Comparison of ENCODE assay signal across 13 cellular contexts in the genomic region with DNA sequence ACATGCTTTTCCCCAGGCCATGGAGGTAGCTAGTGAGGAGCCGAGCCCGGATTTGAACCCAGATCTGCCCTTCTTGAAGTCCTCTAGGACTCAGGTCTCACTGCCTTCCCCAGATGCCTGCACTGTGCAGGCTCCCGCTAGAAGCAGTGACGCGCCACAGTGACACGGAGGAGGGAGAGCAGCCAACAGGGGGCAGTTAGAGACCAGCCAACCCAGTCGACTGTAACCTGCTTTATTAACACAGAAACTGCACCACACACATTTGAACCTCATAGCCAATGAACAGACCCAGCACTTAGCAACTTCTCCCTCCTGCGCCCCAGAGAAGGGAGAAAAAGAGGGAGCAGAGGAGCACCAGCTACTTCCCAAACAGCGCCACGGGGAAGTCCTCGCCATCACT. TPM values are rescaled to one million over a fixed set of nuclear protein-coding genes. Genes with fewer than 3 reads are reported as not detected.
DNase-seq lines count a peak whose midpoint lies in the region; ATAC-seq, FAIRE-seq and TF ChIP-seq lines count a peak whose summit lies in the region.
"Had no signal": no experiment of that assay in that cellular context is flagged by ENCODE, and none has a peak within 500 bp of the region (broad histone marks: within the 10 kb centered on the region; RNA-seq: fewer than 3 reads in every experiment).

No MANE protein-coding gene starts in this region.

- DNase-seq in D721Med (ENCODE audit: insufficient read length, low spot score): no peak
- DNase-seq in HCT116 (ENCODE audit: low read depth, low spot score): peak; percentile 21
- DNase-seq in WERI-Rb-1: peak; percentile 63
- peak; percentile 61 for DNase-seq in iPS-NIHi11 (ENCODE audit: low spot score)
- DNase-seq in DMS79 treated with DMSO at 0.1 percent for 48 hours (lab: John Stamatoyannopoulos, UW): no peak
- no peak for DNase-seq in MG63
- DNase-seq in stimulated activated naive CD8-positive, alpha-beta T cell treated with anti-CD3 and anti-CD28 coated beads, Interleukin-15, Interleukin-2, amounts not matched to agents 100 U/mL and 50 U/mL, for 24 hours: no peak
- DNase-seq: DMS153, mammary epithelial cell, NCI-H2107, T-helper 9 cell had no signal

- POLR2A ChIA-PET in HCT116 (lab: Charles Lee): no interaction called here

- TF ChIP-seq CTCF in D721Med (IDR thresholded peaks at IDR 0.05; ENCODE audit: insufficient read depth, missing control alignments) (peak; percentile 43), HCT116 (IDR thresholded peaks at IDR 0.05 in 2 of 3, conservative IDR thresholded peaks at IDR 0.05 in 1 of 3; ENCODE audit: borderline replicate concordance in 1 of 3, insufficient read depth in 1 of 3, low read depth in 2 of 3, low read length in 2 of 3) (peak; percentile 43 to 50 (median 49); a peak in 5 of 6 replicates), WERI-Rb-1 (IDR thresholded peaks at IDR 0.05; ENCODE audit: low read depth, low read length) (peak; percentile 58)

- H3K9ac ChIP-seq in HCT116 (ENCODE audit: low read length): no peak overlapping the region

- RAD21 ChIA-PET in HCT116 (lab: Charles Lee; ENCODE audit: low non-redundant PET in 1 of 2, low total read pairs in 2 of 2, uncharacterized antibody in 2 of 2, unreplicated experiment in 2 of 2): no interaction called here

- H3K36me3 ChIP-seq in HCT116 (ENCODE audit: control insufficient read depth in 1 of 2, insufficient read depth in 2 of 2, low read length in 2 of 2): no peaks in the 10 kb centered on the region
- H3K36me3 ChIP-seq in WERI-Rb-1: no peaks in the 10 kb centered on the region
- no peaks in the 10 kb centered on the region for H3K36me3 ChIP-seq in MG63

- TF ChIP-seq RAD21 in HCT116 (IDR thresholded peaks at IDR 0.05; ENCODE audit: low read depth): peak; percentile 65

- no peak for TF ChIP-seq POLR2A in HCT116 (IDR thresholded peaks at IDR 0.05; ENCODE audit: borderline replicate concordance, extremely low read depth, insufficient read depth, insufficient read length)

- no peak overlapping the region for H2AFZ ChIP-seq in HCT116 (ENCODE audit: low read depth, low read length, poor library complexity, severe bottlenecking)

- no peak for FAIRE-seq in D721Med (lab: Jason Lieb, UNC)

- ATAC-seq in HCT116 (peak; percentile 96), HG03565 (IDR thresholded peaks at IDR 0.05; ENCODE audit: unreplicated experiment) (no peak)
- no peak for ATAC-seq in stimulated activated naive CD8-positive, alpha-beta T cell treated with anti-CD3 and anti-CD28 coated beads, Interleukin-15, Interleukin-2, amounts not matched to agents 100 U/mL and 50 U/mL, for 24 hours

- BruUV-seq in HCT116 (replicated peaks; lab: Mats Ljungman, UMichigan): no TSS peak

- CTCF ChIA-PET in HCT116 (lab: Charles Lee): no interaction called here

- no peaks in the 10 kb centered on the region for H3K9me3 ChIP-seq in HCT116 (ENCODE audit: control insufficient read depth in 1 of 2, insufficient read depth in 1 of 2, low read depth in 1 of 2, low read length in 2 of 2)
- no peaks in the 10 kb centered on the region for H3K9me3 ChIP-seq in WERI-Rb-1 (ENCODE audit: severe bottlenecking)
- H3K9me3 ChIP-seq in MG63: no peaks in the 10 kb centered on the region

- H3K4me3 ChIP-seq in HCT116 (replicated peaks in 1 of 2; ENCODE audit: low read depth in 1 of 2, low read length in 2 of 2): no peak overlapping the region
- H3K4me3 ChIP-seq in WERI-Rb-1 (ENCODE audit: low read depth, low read length): no peak overlapping the region
- no peak overlapping the region for H3K4me3 ChIP-seq in MG63

- H3K4me1 ChIP-seq in HCT116 (ENCODE audit: control insufficient read depth in 1 of 2, insufficient read depth in 2 of 2, low read length in 2 of 2): no peaks in the 10 kb centered on the region

- H3K27me3 ChIP-seq in HCT116 (ENCODE audit: insufficient read depth, low read length): no peaks in the 10 kb centered on the region
- H3K27me3 ChIP-seq in WERI-Rb-1 (ENCODE audit: insufficient read depth, low read depth, severe bottlenecking): no peaks in the 10 kb centered on the region
- H3K27me3 ChIP-seq in MG63: no peaks in the 10 kb centered on the region

- H3K27ac ChIP-seq in HCT116 (ENCODE audit: low read depth, low read length) (no peak overlapping the region), WERI-Rb-1 (no peak overlapping the region)
- H3K27ac ChIP-seq: epithelial cell of prostate had no signal

- no peaks in the 10 kb centered on the region for H4K20me1 ChIP-seq in HCT116 (ENCODE audit: insufficient read depth)

- H3K79me2 ChIP-seq in HCT116 (ENCODE audit: insufficient read depth, low read length): no peaks in the 10 kb centered on the region

- H3K9me2 ChIP-seq in HCT116 (ENCODE audit: insufficient read depth): no peaks in the 10 kb centered on the region

- H3K4me2 ChIP-seq in HCT116 (ENCODE audit: low read length): no peak overlapping the region

- intact Hi-C loops in HCT116 (cut with micrococcal nuclease): loop anchor here (10.0 kb wide), 1 partner anchor 206 kb away; no protein-coding TSS in a partner anchor

TF ChIP-seq in HCT116, 20 proteins besides CTCF, POLR2A, EP300 and RAD21:
- TF ChIP-seq ZNF274 (IDR thresholded peaks at IDR 0.05; ENCODE audit: low read depth, low read length) (no peak), YY1 (IDR thresholded peaks at IDR 0.05; ENCODE audit: extremely low read depth, insufficient replicate concordance, low read depth, low read length) (no peak), JUND (IDR thresholded peaks at IDR 0.05) (no peak), EGR1 (IDR thresholded peaks at IDR 0.05; ENCODE audit: low read depth) (no peak), SIN3A (IDR thresholded peaks at IDR 0.05; ENCODE audit: low read depth) (no peak), SRF (IDR thresholded peaks at IDR 0.05; ENCODE audit: low read depth) (no peak), EZH2phosphoT487 (IDR thresholded peaks at IDR 0.05; ENCODE audit: borderline replicate concordance) (no peak), SP1 (IDR thresholded peaks at IDR 0.05; ENCODE audit: low read depth) (no peak), CEBPB (IDR thresholded peaks at IDR 0.05; ENCODE audit: low read depth) (no peak)
- TF ChIP-seq, protein P1, sequence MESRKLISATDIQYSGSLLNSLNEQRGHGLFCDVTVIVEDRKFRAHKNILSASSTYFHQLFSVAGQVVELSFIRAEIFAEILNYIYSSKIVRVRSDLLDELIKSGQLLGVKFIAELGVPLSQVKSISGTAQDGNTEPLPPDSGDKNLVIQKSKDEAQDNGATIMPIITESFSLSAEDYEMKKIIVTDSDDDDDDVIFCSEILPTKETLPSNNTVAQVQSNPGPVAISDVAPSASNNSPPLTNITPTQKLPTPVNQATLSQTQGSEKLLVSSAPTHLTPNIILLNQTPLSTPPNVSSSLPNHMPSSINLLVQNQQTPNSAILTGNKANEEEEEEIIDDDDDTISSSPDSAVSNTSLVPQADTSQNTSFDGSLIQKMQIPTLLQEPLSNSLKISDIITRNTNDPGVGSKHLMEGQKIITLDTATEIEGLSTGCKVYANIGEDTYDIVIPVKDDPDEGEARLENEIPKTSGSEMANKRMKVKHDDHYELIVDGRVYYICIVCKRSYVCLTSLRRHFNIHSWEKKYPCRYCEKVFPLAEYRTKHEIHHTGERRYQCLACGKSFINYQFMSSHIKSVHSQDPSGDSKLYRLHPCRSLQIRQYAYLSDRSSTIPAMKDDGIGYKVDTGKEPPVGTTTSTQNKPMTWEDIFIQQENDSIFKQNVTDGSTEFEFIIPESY (IDR thresholded peaks at IDR 0.05; ENCODE audit: extremely low read depth, insufficient replicate concordance, low read length): no peak
- TF ChIP-seq, protein P2, sequence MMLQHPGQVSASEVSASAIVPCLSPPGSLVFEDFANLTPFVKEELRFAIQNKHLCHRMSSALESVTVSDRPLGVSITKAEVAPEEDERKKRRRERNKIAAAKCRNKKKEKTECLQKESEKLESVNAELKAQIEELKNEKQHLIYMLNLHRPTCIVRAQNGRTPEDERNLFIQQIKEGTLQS (IDR thresholded peaks at IDR 0.05): no peak

RNA-seq across cellular contexts. Expression of a gene that starts 27.4 kb away (rescaled TPM):
- 1.8 TPM for total RNA-seq in HCT116 (2021; ENCODE audit: unreplicated experiment)
- 0.17 and 0.94 TPM in 2 replicates for polyA plus RNA-seq in HCT116 (2012)
- total RNA-seq in MG63 (2014; rRNA removed; shearing (Covaris generic); ENCODE audit: low replicate concordance): not detected in 2 replicates

RNA-seq across cellular contexts. Expression of a gene that starts 27.8 kb away (rescaled TPM):
- 1.5 TPM for total RNA-seq in HCT116 (2021; ENCODE audit: unreplicated experiment)
- 1.5 and 1.8 TPM in 2 replicates for polyA plus RNA-seq in HCT116 (2012)
- 5.1 and 6.8 TPM in 2 replicates for total RNA-seq in MG63 (2014; rRNA removed; shearing (Covaris generic); ENCODE audit: low replicate concordance)

RNA-seq across cellular contexts. Expression of a gene that starts 29.0 kb away (rescaled TPM):
- total RNA-seq in HCT116 (2021; ENCODE audit: unreplicated experiment): 44.4 TPM
- polyA plus RNA-seq in HCT116 (2012): 47.4 and 51.6 TPM in 2 replicates
- total RNA-seq in MG63 (2014; rRNA removed; shearing (Covaris generic); ENCODE audit: low replicate concordance): 46.1 and 57.3 TPM in 2 replicates

RNA-seq across cellular contexts. Expression of a gene that starts 35.6 kb away (rescaled TPM):
- total RNA-seq in HCT116 (2021; ENCODE audit: unreplicated experiment): 68.7 TPM
- polyA plus RNA-seq in HCT116 (2012): 59.9 and 65.2 TPM in 2 replicates
- total RNA-seq in MG63 (2014; rRNA removed; shearing (Covaris generic); ENCODE audit: low replicate concordance): 12.9 and 25.1 TPM in 2 replicates

RNA-seq across cellular contexts. Expression of a gene that starts 42.7 kb away (rescaled TPM):
- total RNA-seq in HCT116 (2021; ENCODE audit: unreplicated experiment): 60.2 TPM
- 44.0 and 46.4 TPM in 2 replicates for polyA plus RNA-seq in HCT116 (2012)
- total RNA-seq in MG63 (2014; rRNA removed; shearing (Covaris generic); ENCODE audit: low replicate concordance): 6.2 and 7.2 TPM in 2 replicates

Comparison
In these comparisons a context has a peak if more than half of its experiments do, and no peak if none do; other contexts are left out.
1. DNase-seq: peak in HCT116 (single experiment), WERI-Rb-1 (single experiment) and iPS-NIHi11 (single experiment); none in D721Med (single experiment), DMS79 treated with DMSO at 0.1 percent for 48 hours (single experiment), MG63 (single experiment) and stimulated activated naive CD8-positive, alpha-beta T cell treated with anti-CD3 and anti-CD28 coated beads, Interleukin-15, Interleukin-2, amounts not matched to agents 100 U/mL and 50 U/mL, for 24 hours (single experiment).
2. Peak in every context shown above with its lines, with median percentiles within 50 percentile points of each other: CTCF ChIP-seq.